Comparison of ENCODE assay signal across 1 cellular context in genomic region chr19:48683349-48683748, GRCh38.
TF ChIP-seq lines count a peak whose summit lies in the region.

No MANE protein-coding gene starts in this region.

TF ChIP-seq in GM23338, 12 proteins besides CTCF, POLR2A, EP300 and RAD21:
- TF ChIP-seq, protein P1, sequence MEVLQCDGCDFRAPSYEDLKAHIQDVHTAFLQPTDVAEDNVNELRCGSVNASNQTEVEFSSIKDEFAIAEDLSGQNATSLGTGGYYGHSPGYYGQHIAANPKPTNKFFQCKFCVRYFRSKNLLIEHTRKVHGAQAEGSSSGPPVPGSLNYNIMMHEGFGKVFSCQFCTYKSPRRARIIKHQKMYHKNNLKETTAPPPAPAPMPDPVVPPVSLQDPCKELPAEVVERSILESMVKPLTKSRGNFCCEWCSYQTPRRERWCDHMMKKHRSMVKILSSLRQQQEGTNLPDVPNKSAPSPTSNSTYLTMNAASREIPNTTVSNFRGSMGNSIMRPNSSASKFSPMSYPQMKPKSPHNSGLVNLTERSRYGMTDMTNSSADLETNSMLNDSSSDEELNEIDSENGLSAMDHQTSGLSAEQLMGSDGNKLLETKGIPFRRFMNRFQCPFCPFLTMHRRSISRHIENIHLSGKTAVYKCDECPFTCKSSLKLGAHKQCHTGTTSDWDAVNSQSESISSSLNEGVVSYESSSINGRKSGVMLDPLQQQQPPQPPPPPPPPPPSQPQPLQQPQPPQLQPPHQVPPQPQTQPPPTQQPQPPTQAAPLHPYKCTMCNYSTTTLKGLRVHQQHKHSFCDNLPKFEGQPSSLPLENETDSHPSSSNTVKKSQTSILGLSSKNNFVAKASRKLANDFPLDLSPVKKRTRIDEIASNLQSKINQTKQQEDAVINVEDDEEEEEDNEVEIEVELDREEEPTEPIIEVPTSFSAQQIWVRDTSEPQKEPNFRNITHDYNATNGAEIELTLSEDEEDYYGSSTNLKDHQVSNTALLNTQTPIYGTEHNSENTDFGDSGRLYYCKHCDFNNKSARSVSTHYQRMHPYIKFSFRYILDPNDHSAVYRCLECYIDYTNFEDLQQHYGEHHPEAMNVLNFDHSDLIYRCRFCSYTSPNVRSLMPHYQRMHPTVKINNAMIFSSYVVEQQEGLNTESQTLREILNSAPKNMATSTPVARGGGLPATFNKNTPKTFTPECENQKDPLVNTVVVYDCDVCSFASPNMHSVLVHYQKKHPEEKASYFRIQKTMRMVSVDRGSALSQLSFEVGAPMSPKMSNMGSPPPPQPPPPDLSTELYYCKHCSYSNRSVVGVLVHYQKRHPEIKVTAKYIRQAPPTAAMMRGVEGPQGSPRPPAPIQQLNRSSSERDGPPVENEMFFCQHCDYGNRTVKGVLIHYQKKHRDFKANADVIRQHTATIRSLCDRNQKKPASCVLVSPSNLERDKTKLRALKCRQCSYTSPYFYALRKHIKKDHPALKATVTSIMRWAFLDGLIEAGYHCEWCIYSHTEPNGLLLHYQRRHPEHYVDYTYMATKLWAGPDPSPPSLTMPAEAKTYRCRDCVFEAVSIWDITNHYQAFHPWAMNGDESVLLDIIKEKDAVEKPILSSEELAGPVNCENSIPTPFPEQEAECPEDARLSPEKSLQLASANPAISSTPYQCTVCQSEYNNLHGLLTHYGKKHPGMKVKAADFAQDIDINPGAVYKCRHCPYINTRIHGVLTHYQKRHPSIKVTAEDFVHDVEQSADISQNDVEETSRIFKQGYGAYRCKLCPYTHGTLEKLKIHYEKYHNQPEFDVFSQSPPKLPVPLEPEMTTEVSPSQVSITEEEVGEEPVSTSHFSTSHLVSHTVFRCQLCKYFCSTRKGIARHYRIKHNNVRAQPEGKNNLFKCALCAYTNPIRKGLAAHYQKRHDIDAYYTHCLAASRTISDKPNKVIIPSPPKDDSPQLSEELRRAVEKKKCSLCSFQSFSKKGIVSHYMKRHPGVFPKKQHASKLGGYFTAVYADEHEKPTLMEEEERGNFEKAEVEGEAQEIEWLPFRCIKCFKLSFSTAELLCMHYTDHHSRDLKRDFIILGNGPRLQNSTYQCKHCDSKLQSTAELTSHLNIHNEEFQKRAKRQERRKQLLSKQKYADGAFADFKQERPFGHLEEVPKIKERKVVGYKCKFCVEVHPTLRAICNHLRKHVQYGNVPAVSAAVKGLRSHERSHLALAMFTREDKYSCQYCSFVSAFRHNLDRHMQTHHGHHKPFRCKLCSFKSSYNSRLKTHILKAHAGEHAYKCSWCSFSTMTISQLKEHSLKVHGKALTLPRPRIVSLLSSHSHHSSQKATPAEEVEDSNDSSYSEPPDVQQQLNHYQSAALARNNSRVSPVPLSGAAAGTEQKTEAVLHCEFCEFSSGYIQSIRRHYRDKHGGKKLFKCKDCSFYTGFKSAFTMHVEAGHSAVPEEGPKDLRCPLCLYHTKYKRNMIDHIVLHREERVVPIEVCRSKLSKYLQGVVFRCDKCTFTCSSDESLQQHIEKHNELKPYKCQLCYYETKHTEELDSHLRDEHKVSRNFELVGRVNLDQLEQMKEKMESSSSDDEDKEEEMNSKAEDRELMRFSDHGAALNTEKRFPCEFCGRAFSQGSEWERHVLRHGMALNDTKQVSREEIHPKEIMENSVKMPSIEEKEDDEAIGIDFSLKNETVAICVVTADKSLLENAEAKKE (CRISPR knock-in tag; IDR thresholded peaks at IDR 0.05) = no peak
- no peak for TF ChIP-seq STAT1 (IDR thresholded peaks at IDR 0.05; ENCODE audit: unreplicated experiment)
- TF ChIP-seq, protein P2, sequence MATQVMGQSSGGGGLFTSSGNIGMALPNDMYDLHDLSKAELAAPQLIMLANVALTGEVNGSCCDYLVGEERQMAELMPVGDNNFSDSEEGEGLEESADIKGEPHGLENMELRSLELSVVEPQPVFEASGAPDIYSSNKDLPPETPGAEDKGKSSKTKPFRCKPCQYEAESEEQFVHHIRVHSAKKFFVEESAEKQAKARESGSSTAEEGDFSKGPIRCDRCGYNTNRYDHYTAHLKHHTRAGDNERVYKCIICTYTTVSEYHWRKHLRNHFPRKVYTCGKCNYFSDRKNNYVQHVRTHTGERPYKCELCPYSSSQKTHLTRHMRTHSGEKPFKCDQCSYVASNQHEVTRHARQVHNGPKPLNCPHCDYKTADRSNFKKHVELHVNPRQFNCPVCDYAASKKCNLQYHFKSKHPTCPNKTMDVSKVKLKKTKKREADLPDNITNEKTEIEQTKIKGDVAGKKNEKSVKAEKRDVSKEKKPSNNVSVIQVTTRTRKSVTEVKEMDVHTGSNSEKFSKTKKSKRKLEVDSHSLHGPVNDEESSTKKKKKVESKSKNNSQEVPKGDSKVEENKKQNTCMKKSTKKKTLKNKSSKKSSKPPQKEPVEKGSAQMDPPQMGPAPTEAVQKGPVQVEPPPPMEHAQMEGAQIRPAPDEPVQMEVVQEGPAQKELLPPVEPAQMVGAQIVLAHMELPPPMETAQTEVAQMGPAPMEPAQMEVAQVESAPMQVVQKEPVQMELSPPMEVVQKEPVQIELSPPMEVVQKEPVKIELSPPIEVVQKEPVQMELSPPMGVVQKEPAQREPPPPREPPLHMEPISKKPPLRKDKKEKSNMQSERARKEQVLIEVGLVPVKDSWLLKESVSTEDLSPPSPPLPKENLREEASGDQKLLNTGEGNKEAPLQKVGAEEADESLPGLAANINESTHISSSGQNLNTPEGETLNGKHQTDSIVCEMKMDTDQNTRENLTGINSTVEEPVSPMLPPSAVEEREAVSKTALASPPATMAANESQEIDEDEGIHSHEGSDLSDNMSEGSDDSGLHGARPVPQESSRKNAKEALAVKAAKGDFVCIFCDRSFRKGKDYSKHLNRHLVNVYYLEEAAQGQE (IDR thresholded peaks at IDR 0.05; ENCODE audit: unreplicated experiment) = no peak
